1 cellular context compared by ENCODE assay signal in the genomic region with DNA sequence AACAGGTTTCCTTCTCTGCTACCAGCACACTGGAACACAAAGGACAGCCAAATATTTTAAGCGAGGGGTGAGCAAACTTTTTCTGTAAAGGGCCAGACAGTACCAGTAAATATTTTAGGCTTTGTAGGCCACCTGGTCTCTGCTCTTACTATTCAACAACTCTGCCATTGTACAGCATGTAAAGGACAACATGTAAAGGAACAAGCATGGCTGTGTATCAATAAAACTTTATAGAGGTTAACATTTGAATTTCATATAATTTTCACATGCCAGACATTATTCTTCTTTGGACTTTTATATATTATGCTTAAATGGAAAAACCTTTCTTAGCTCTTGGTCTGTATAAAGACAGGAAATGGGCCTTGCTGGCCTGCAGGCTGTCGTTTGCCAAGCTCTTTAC.
TF ChIP-seq lines count a peak whose summit lies in the region.

No MANE protein-coding gene starts in this region.

TF ChIP-seq in GM12878, 131 proteins besides CTCF, POLR2A, EP300 and RAD21:
- TF ChIP-seq, protein P1, sequence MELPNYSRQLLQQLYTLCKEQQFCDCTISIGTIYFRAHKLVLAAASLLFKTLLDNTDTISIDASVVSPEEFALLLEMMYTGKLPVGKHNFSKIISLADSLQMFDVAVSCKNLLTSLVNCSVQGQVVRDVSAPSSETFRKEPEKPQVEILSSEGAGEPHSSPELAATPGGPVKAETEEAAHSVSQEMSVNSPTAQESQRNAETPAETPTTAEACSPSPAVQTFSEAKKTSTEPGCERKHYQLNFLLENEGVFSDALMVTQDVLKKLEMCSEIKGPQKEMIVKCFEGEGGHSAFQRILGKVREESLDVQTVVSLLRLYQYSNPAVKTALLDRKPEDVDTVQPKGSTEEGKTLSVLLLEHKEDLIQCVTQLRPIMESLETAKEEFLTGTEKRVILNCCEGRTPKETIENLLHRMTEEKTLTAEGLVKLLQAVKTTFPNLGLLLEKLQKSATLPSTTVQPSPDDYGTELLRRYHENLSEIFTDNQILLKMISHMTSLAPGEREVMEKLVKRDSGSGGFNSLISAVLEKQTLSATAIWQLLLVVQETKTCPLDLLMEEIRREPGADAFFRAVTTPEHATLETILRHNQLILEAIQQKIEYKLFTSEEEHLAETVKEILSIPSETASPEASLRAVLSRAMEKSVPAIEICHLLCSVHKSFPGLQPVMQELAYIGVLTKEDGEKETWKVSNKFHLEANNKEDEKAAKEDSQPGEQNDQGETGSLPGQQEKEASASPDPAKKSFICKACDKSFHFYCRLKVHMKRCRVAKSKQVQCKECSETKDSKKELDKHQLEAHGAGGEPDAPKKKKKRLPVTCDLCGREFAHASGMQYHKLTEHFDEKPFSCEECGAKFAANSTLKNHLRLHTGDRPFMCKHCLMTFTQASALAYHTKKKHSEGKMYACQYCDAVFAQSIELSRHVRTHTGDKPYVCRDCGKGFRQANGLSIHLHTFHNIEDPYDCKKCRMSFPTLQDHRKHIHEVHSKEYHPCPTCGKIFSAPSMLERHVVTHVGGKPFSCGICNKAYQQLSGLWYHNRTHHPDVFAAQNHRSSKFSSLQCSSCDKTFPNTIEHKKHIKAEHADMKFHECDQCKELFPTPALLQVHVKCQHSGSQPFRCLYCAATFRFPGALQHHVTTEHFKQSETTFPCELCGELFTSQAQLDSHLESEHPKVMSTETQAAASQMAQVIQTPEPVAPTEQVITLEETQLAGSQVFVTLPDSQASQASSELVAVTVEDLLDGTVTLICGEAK (IDR thresholded peaks at IDR 0.05; ENCODE audit: borderline replicate concordance): peak; percentile 61
- TF ChIP-seq IKZF1 (conservative IDR thresholded peaks at IDR 0.05) (no peak), TCF3 (IDR thresholded peaks at IDR 0.05; ENCODE audit: borderline replicate concordance, insufficient read depth, low read depth, low read length) (no peak), SREBF2 (IDR thresholded peaks at IDR 0.05; ENCODE audit: low read length) (no peak), MYB (IDR thresholded peaks at IDR 0.05; ENCODE audit: borderline replicate concordance, low read depth, low read length) (no peak), EZH2 (IDR thresholded peaks at IDR 0.05; ENCODE audit: borderline replicate concordance, control insufficient read depth, low read depth, low read length) (no peak), SKIL (IDR thresholded peaks at IDR 0.05; ENCODE audit: low read depth, poor library complexity, severe bottlenecking) (no peak)
